In the genomic region with DNA sequence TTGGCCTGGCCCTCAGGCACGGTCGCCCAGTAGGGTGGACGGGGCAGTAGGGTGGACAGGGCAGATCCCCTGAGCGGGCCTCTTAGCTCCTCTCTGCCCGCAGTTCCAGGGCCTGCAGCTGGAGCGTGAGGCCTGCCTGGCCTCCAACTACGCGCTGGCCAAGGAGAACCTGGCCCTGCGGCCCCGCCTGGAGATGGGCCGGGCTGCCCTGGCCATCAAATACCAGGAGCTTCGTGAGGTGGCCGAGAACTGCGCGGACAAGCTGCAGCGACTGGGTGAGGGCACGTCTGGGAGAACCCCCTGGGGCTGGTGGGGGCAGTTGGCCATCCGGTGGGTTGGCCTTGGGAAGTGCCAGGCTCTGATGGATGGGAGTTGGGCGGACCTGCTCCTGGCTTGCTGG, we compare ENCODE assay signal across 13 cellular contexts. TPM values are rescaled to one million over a fixed set of nuclear protein-coding genes. Genes with fewer than 3 reads are reported as not detected.
DNase-seq lines count a peak whose midpoint lies in the region; ATAC-seq and TF ChIP-seq lines count a peak whose summit lies in the region.
"Had no signal": no experiment of that assay in that cellular context is flagged by ENCODE, and none has a peak within 500 bp of the region (broad histone marks: within the 10 kb centered on the region; RNA-seq: fewer than 3 reads in every experiment).

No MANE protein-coding gene starts in this region.

- H3K9me3 ChIP-seq in OCI-LY7 (ENCODE audit: low read length) (no peaks in the 10 kb centered on the region), smooth muscle cell (replicated peaks; ENCODE audit: low read depth) (no peaks in the 10 kb centered on the region)
- H3K9me3 ChIP-seq: colonic mucosa, esophagus muscularis mucosa had no signal

- H3K79me2 ChIP-seq in OCI-LY7 (ENCODE audit: insufficient read depth, low read depth, low read length) (no peaks in the 10 kb centered on the region), smooth muscle cell (ENCODE audit: low read depth) (no peaks in the 10 kb centered on the region)

- ATAC-seq in GM19395 (IDR thresholded peaks at IDR 0.05; ENCODE audit: unreplicated experiment) = no peak
- ATAC-seq: left ventricle myocardium superior; naive thymus-derived CD8-positive, alpha-beta T cell had no signal

- DNase-seq in OCI-LY7 (ENCODE audit: low spot score) (no peak), foreskin fibroblast (no peak), smooth muscle cell (lab: John Stamatoyannopoulos, UW; ENCODE audit: unreplicated experiment) (no peak), NCI-H748 (lab: John Stamatoyannopoulos, UW; ENCODE audit: unreplicated experiment) (no peak)
- DNase-seq: CD8-positive, alpha-beta memory T cell; colonic mucosa; left ventricle myocardium superior; MV-4-11; naive thymus-derived CD8-positive, alpha-beta T cell; NCI-H2107; SIG-M5 had no signal

- no peaks in the 10 kb centered on the region for H3K27me3 ChIP-seq in smooth muscle cell (ENCODE audit: low read depth)
- H3K27me3 ChIP-seq: colonic mucosa, esophagus muscularis mucosa had no signal

- no peak overlapping the region for H3K9ac ChIP-seq in smooth muscle cell (ENCODE audit: low read depth)

- no peak overlapping the region for H3K27ac ChIP-seq in OCI-LY7 (ENCODE audit: low read depth, low read length, poor library complexity, severe bottlenecking)
- H3K27ac ChIP-seq in smooth muscle cell (ENCODE audit: low read depth) = no peak overlapping the region
- H3K27ac ChIP-seq: colonic mucosa, esophagus muscularis mucosa had no signal

- TF ChIP-seq CTCF in OCI-LY7 (conservative IDR thresholded peaks at IDR 0.05; ENCODE audit: low read length) = no peak
- no peak for TF ChIP-seq CTCF in foreskin fibroblast (IDR thresholded peaks at IDR 0.05; ENCODE audit: low read depth, low read length)
- no peak for TF ChIP-seq CTCF in smooth muscle cell (IDR thresholded peaks at IDR 0.05; ENCODE audit: borderline replicate concordance, insufficient read depth, poor library complexity, severe bottlenecking)

- H3K4me3 ChIP-seq in OCI-LY7 (ENCODE audit: low read depth, low read length, poor library complexity, severe bottlenecking) = peak overlapping the region; percentile 80
- H3K4me3 ChIP-seq in foreskin fibroblast (ENCODE audit: low read depth in 1 of 2, low read length in 2 of 2) = peak overlapping the region; percentile 51 to 76
- H3K4me3 ChIP-seq in smooth muscle cell = peak overlapping the region; percentile 82

- H2AFZ ChIP-seq in OCI-LY7 (ENCODE audit: low read length) (no peak overlapping the region), smooth muscle cell (ENCODE audit: low read depth) (no peak overlapping the region)

- CTCF ChIA-PET in OCI-LY7 (lab: Charles Lee; ENCODE audit: unreplicated experiment) = no interaction called here

- H4K20me1 ChIP-seq in OCI-LY7 (ENCODE audit: insufficient read depth, low read length) (no peaks in the 10 kb centered on the region), smooth muscle cell (ENCODE audit: low read depth) (no peaks in the 10 kb centered on the region)

- POLR2A ChIA-PET in OCI-LY7 (lab: Charles Lee) = interaction anchor here (0.6 kb wide), 1 partner anchor 58 kb away, joined by 3 read pairs; no protein-coding TSS in a partner anchor

- H3K36me3 ChIP-seq in OCI-LY7 (ENCODE audit: insufficient read depth, low read length) = no peaks in the 10 kb centered on the region
- no peaks in the 10 kb centered on the region for H3K36me3 ChIP-seq in smooth muscle cell (ENCODE audit: low read depth)
- H3K36me3 ChIP-seq: colonic mucosa, esophagus muscularis mucosa had no signal

- intact Hi-C loops in OCI-LY7 (cut with micrococcal nuclease; ENCODE audit: unreplicated experiment) = loop anchor here (5.0 kb wide), 1 partner anchor 63 kb away; no protein-coding TSS in a partner anchor

- no peaks in the 10 kb centered on the region for H3F3A ChIP-seq in smooth muscle cell (ENCODE audit: low read depth)

- H3K4me2 ChIP-seq in OCI-LY7 (ENCODE audit: low read length) (peak overlapping the region; percentile 97), smooth muscle cell (peak overlapping the region; percentile 97)

- peaks cover 11% of the 10 kb centered on the region for H3K4me1 ChIP-seq in OCI-LY7 (ENCODE audit: insufficient read depth, low read length, poor library complexity, severe bottlenecking)
- H3K4me1 ChIP-seq in smooth muscle cell (ENCODE audit: low read depth) = peaks cover 5% of the 10 kb centered on the region
- H3K4me1 ChIP-seq: colonic mucosa had no signal

- H3K9me2 ChIP-seq in OCI-LY7 (ENCODE audit: insufficient read depth, low read length) = no peaks in the 10 kb centered on the region

- 90% methylated on average over 18 of the region's 19 CpGs for WGBS in smooth muscle cell (ENCODE audit: low lambda C conversion rate)

- no TSS peak for BruUV-seq in OCI-LY7 (replicated peaks; lab: Mats Ljungman, UMichigan)

RNA-seq across cellular contexts. Expression of a gene that starts 1.7 kb away (rescaled TPM):
- total RNA-seq in OCI-LY7 (2014; rRNA removed; shearing (Covaris generic)) = 2.4 and 5.3 TPM in 2 replicates
- 5.2 and 5.3 TPM in 2 replicates for total RNA-seq in OCI-LY7 (2022)
- total RNA-seq in smooth muscle cell = 2.8 and 7.1 TPM in 2 replicates
- polyA plus RNA-seq in smooth muscle cell = 7.1 and 8.7 TPM in 2 replicates

RNA-seq across cellular contexts. Expression of a gene that starts 13.9 kb away (rescaled TPM):
- total RNA-seq in OCI-LY7 (2014; rRNA removed; shearing (Covaris generic)) = 4.0 and 5.9 TPM in 2 replicates
- total RNA-seq in OCI-LY7 (2022) (11.8 and 13.7 TPM in 2 replicates), smooth muscle cell (1.2 and 1.4 TPM in 2 replicates)
- 4.6 and 6.2 TPM in 2 replicates for polyA plus RNA-seq in smooth muscle cell

RNA-seq across cellular contexts. Expression of a gene that starts 14.1 kb away (rescaled TPM):
- 58.1 and 65.0 TPM in 2 replicates for total RNA-seq in OCI-LY7 (2014; rRNA removed; shearing (Covaris generic))
- total RNA-seq in OCI-LY7 (2022) (75.8 and 91.1 TPM in 2 replicates), smooth muscle cell (35.6 and 43.0 TPM in 2 replicates)
- 114 and 116 TPM in 2 replicates for polyA plus RNA-seq in smooth muscle cell

RNA-seq across cellular contexts. Expression of a gene that starts 45.0 kb away (rescaled TPM):
- total RNA-seq in OCI-LY7 (2014; rRNA removed; shearing (Covaris generic)) = not detected in 2 replicates
- total RNA-seq in OCI-LY7 (2022) = not detected in 2 replicates
- not detected in 2 replicates for total RNA-seq in smooth muscle cell
- 0.32 TPM in 1 of 2 replicates, not detected in the other for polyA plus RNA-seq in smooth muscle cell
- total RNA-seq: CD8-positive, alpha-beta memory T cell; naive thymus-derived CD8-positive, alpha-beta T cell had no signal
- polyA plus RNA-seq: CD8-positive, alpha-beta memory T cell; naive thymus-derived CD8-positive, alpha-beta T cell had no signal

RNA-seq across cellular contexts. Expression of a gene that starts 50.2 kb away (rescaled TPM):
- 5.3 and 11.3 TPM in 2 replicates for total RNA-seq in OCI-LY7 (2014; rRNA removed; shearing (Covaris generic))
- total RNA-seq in OCI-LY7 (2022) = 5.7 TPM in 2 replicates
- total RNA-seq in smooth muscle cell = 14.3 and 18.3 TPM in 2 replicates
- polyA plus RNA-seq in smooth muscle cell = 7.5 and 18.0 TPM in 2 replicates
